8 cellular contexts compared by ENCODE assay signal in genomic region chr6:113632220-113632864, GRCh38.
A peak's percentile ranks its signal among the peaks of the same experiment; 100 is the strongest.
DNase-seq lines count a peak whose midpoint lies in the region; ATAC-seq lines count a peak whose summit lies in the region.

No MANE protein-coding gene starts in this region.

- no peaks in the 10 kb centered on the region for H3K9me3 ChIP-seq in muscle layer of duodenum (ENCODE audit: control insufficient read depth in 1 of 2, low read length in 2 of 2)
- H3K9me3 ChIP-seq in thymus (ENCODE audit: control insufficient read depth): no peaks in the 10 kb centered on the region

- peaks cover 2% of the 10 kb centered on the region for H3K36me3 Mint-ChIP-seq in activated naive CD4-positive, alpha-beta T cell treated with anti-CD3 and anti-CD28 coated beads for 36 hours (ENCODE audit: low read depth)

- peak; percentile 58 for DNase-seq in activated naive CD4-positive, alpha-beta T cell treated with anti-CD3 and anti-CD28 coated beads for 36 hours
- DNase-seq in activated naive CD4-positive, alpha-beta T cell treated with anti-CD3 and anti-CD28 coated beads, Interleukin-2, amount 50 U/mL, for 16 hours: no peak
- DNase-seq in RKO (ENCODE audit: low spot score) (peak; percentile 91), dedifferentiated amniotic fluid mesenchymal stem cell (ENCODE audit: extremely low spot score) (peak; percentile 82), anterior cingulate cortex (lab: John Stamatoyannopoulos, UW) (no peak)

- H3K4me1 ChIP-seq in muscle layer of duodenum (ENCODE audit: control insufficient read depth in 1 of 2, insufficient read depth in 2 of 2, low read length in 2 of 2) (peaks cover 20 to 31% of the 10 kb centered on the region in 2 donors), thymus (ENCODE audit: control insufficient read depth, insufficient read depth, low read length) (no peaks in the 10 kb centered on the region)

- peaks cover 17% of the 10 kb centered on the region for H3K27me3 Mint-ChIP-seq in activated naive CD4-positive, alpha-beta T cell treated with anti-CD3 and anti-CD28 coated beads for 36 hours (ENCODE audit: low read depth)

- CTCF ChIA-PET in activated naive CD4-positive, alpha-beta T cell treated with anti-CD3 and anti-CD28 coated beads for 36 hours (lab: Charles Lee): interaction anchor here (0.6 to 1.8 kb wide), 3 partner anchors 12 to 227 kb away, joined by 3 to 5 read pairs (median 3); no protein-coding TSS in a partner anchor

- intact Hi-C loops in activated naive CD4-positive, alpha-beta T cell treated with anti-CD3 and anti-CD28 coated beads for 36 hours (cut with micrococcal nuclease): loop anchor here (5.0 kb wide), 1 partner anchor 130 kb away; no protein-coding TSS in a partner anchor

- H3K36me3 ChIP-seq in muscle layer of duodenum (ENCODE audit: control insufficient read depth in 1 of 2, insufficient read depth in 2 of 2, low read length in 2 of 2) (peaks cover 0 to 6% of the 10 kb centered on the region in 2 donors), thymus (ENCODE audit: control insufficient read depth, insufficient read depth) (no peaks in the 10 kb centered on the region)

- H3K4me3 ChIP-seq in muscle layer of duodenum (ENCODE audit: low read depth in 1 of 2, low read length in 2 of 2) (peak overlapping the region; percentile 0 to 43), thymus (ENCODE audit: low read length) (no peak overlapping the region)

- ATAC-seq in HG02973 (IDR thresholded peaks at IDR 0.05; ENCODE audit: unreplicated experiment): peak; percentile 38

- H3K27me3 ChIP-seq in muscle layer of duodenum (ENCODE audit: low read depth, low read length): no peaks in the 10 kb centered on the region
- no peaks in the 10 kb centered on the region for H3K27me3 ChIP-seq in thymus (ENCODE audit: control insufficient read depth, insufficient read depth)

- H3K27ac Mint-ChIP-seq in activated naive CD4-positive, alpha-beta T cell treated with anti-CD3 and anti-CD28 coated beads for 36 hours: no peak overlapping the region

- 83% methylated on average over 8 of the region's 8 CpGs for WGBS in thymus

- no peak overlapping the region for H3K4me3 Mint-ChIP-seq in activated naive CD4-positive, alpha-beta T cell treated with anti-CD3 and anti-CD28 coated beads for 36 hours

- no peaks in the 10 kb centered on the region for H3K9me3 Mint-ChIP-seq in activated naive CD4-positive, alpha-beta T cell treated with anti-CD3 and anti-CD28 coated beads for 36 hours

- H3K4me1 Mint-ChIP-seq in activated naive CD4-positive, alpha-beta T cell treated with anti-CD3 and anti-CD28 coated beads for 36 hours (ENCODE audit: low read depth): peaks cover 28% of the 10 kb centered on the region

- H3K27ac ChIP-seq in muscle layer of duodenum (ENCODE audit: low read length) (peak overlapping the region; percentile 78), thymus (ENCODE audit: low read depth) (peak overlapping the region; percentile 68)

Comparison
In these comparisons a context has a peak if more than half of its experiments do, and no peak if none do; other contexts are left out.
1. DNase-seq: peak in activated naive CD4-positive, alpha-beta T cell treated with anti-CD3 and anti-CD28 coated beads for 36 hours (single experiment), RKO (single experiment) and dedifferentiated amniotic fluid mesenchymal stem cell (single experiment); none in activated naive CD4-positive, alpha-beta T cell treated with anti-CD3 and anti-CD28 coated beads, Interleukin-2, amount 50 U/mL, for 16 hours (single experiment) and anterior cingulate cortex (0 of 58).